Comparison of ENCODE assay signal across 25 cellular contexts in genomic region chr5:54794437-54794970, GRCh38.
DNase-seq lines count a peak whose midpoint lies in the region; ATAC-seq lines count a peak whose summit lies in the region.
"Had no signal": no experiment of that assay in that cellular context is flagged by ENCODE, and none has a peak within 500 bp of the region (broad histone marks: within the 10 kb centered on the region; RNA-seq: fewer than 3 reads in every experiment).

No MANE protein-coding gene starts in this region.

- H3K36me3 Mint-ChIP-seq in activated CD4-positive, alpha-beta memory T cell treated with anti-CD3 and anti-CD28 coated beads, Interleukin-2, amount 10 ng/mL, durations not matched to agents 7 days and 5 days (ENCODE audit: low read depth) = peaks cover 42% of the 10 kb centered on the region

- no peaks in the 10 kb centered on the region for H3K79me1 ChIP-seq in mesenchymal stem cell (replicated peaks; ENCODE audit: low read length, poor library complexity, severe bottlenecking)

- no peak overlapping the region for H2BK120ac ChIP-seq in mesenchymal stem cell (ENCODE audit: low read depth, low read length)

- ATAC-seq in HG02870 (IDR thresholded peaks at IDR 0.05; ENCODE audit: unreplicated experiment) = peak; percentile 11
- ATAC-seq: esophagus mucosa, GM23338, SK-N-SH treated with all-trans-retinoic acid at 6 μM for 48 hours had no signal

- H3K27ac Mint-ChIP-seq in activated CD4-positive, alpha-beta memory T cell treated with anti-CD3 and anti-CD28 coated beads, Interleukin-2, amount 10 ng/mL, durations not matched to agents 7 days and 5 days = peak overlapping the region; percentile 69
- H3K27ac Mint-ChIP-seq: GM23338 had no signal

- 98% methylated on average over 6 of the region's 6 CpGs for WGBS in mesenchymal stem cell

- no peak overlapping the region for H2BK5ac ChIP-seq in mesenchymal stem cell (ENCODE audit: low read depth, low read length, poor library complexity, severe bottlenecking)

- H2BK15ac ChIP-seq in mesenchymal stem cell (ENCODE audit: low read depth, poor library complexity, severe bottlenecking) = peak overlapping the region; percentile 17

- POLR2A ChIA-PET in activated CD4-positive, alpha-beta memory T cell treated with anti-CD3 and anti-CD28 coated beads, Interleukin-2, amount 10 ng/mL, durations not matched to agents 7 days and 5 days (lab: Charles Lee) = interaction anchor here (0.5 to 2.7 kb wide), 15 partner anchors 27 to 1234 kb away, joined by 3 to 17 read pairs (median 3); partner anchors contain the start of gene SNX18

- no peak overlapping the region for H2BK12ac ChIP-seq in mesenchymal stem cell (ENCODE audit: low read length in 2 of 2)

- no peak overlapping the region for H3K4me2 ChIP-seq in mesenchymal stem cell (ENCODE audit: low read length, poor library complexity, severe bottlenecking)
- H3K4me2 ChIP-seq: GM23338, KMS-11, smooth muscle cell had no signal

- no peaks in the 10 kb centered on the region for H3K36me3 ChIP-seq in mesenchymal stem cell (ENCODE audit: control insufficient read depth in 1 of 2, insufficient read depth in 2 of 2, low read depth in 1 of 2, low read length in 2 of 2)
- H3K36me3 ChIP-seq: cardiac muscle cell, tibial nerve had no signal

- no peak overlapping the region for H3K18ac ChIP-seq in mesenchymal stem cell (ENCODE audit: low read depth in 1 of 2, low read length in 2 of 2)

- H4K91ac ChIP-seq in mesenchymal stem cell (ENCODE audit: low read length) = no peak overlapping the region

- no peak overlapping the region for H3K9ac ChIP-seq in mesenchymal stem cell (ENCODE audit: low read length)
- H3K9ac ChIP-seq: KMS-11 had no signal

- DNase-seq in CMK (ENCODE audit: low read depth) (peak; percentile 39), mesenchymal stem cell (no peak), retina (no peak), SHP77 treated with DMSO at 0.1 percent for 48 hours (lab: John Stamatoyannopoulos, UW) (no peak), HuH-7 (ENCODE audit: low spot score) (no peak)
- DNase-seq in activated CD4-positive, alpha-beta memory T cell treated with anti-CD3 and anti-CD28 coated beads, Interleukin-2, amount 10 ng/mL, durations not matched to agents 7 days and 5 days = peak; percentile 36
- no peak for DNase-seq in stimulated activated naive CD4-positive, alpha-beta T cell treated with Interleukin-2 at 50 U/mL for 16 hours (lab: John Stamatoyannopoulos, UW)
- DNase-seq: activated CD4-positive, CD25-positive, alpha-beta regulatory T cell; activated gamma-delta T cell; cortex of kidney; foreskin melanocyte; mesendoderm; NCI-H1694 treated with DMSO at 0.1 percent for 48 hours; NCI-H2171 treated with DMSO at 0.1 percent for 48 hours; NCI-H526; stimulated activated CD4-positive, alpha-beta T cell treated with anti-CD3 and anti-CD28 coated beads, Interleukin-2, amount 100 ng/mL, for 24 hours had no signal

- H3K27ac ChIP-seq in mesenchymal stem cell (ENCODE audit: low read length, poor library complexity, severe bottlenecking) = no peak overlapping the region
- H3K27ac ChIP-seq: C4-2B, cardiac muscle cell, KMS-11, tibial nerve had no signal

- H2AFZ ChIP-seq in mesenchymal stem cell (ENCODE audit: low read depth, low read length) = no peak overlapping the region
- H2AFZ ChIP-seq: GM23338 had no signal

- no peaks in the 10 kb centered on the region for H3K4me1 ChIP-seq in mesenchymal stem cell (ENCODE audit: control insufficient read depth, insufficient read depth, low read depth, low read length)

- no peak overlapping the region for H3K4ac ChIP-seq in mesenchymal stem cell (ENCODE audit: low read depth in 1 of 2, low read length in 2 of 2)

- CTCF ChIA-PET in activated CD4-positive, alpha-beta memory T cell treated with anti-CD3 and anti-CD28 coated beads, Interleukin-2, amount 10 ng/mL, durations not matched to agents 7 days and 5 days (lab: Charles Lee) = interaction anchor here (0.8 to 1.4 kb wide), 2 partner anchors 50 to 276 kb away, joined by 6 to 7 read pairs; partner anchors contain the start of gene SNX18

- H3K27me3 ChIP-seq in mesenchymal stem cell (ENCODE audit: control insufficient read depth in 1 of 2, insufficient read depth in 1 of 2, low read length in 2 of 2) = no peaks in the 10 kb centered on the region
- H3K27me3 ChIP-seq: cardiac muscle cell, tibial nerve had no signal

- no peak overlapping the region for H3K4me3 ChIP-seq in mesenchymal stem cell (ENCODE audit: insufficient read depth in 1 of 2, low read depth in 1 of 2, low read length in 2 of 2)
- H3K4me3 ChIP-seq: cardiac muscle cell, GM23338, smooth muscle cell, tibial nerve had no signal

- no peak overlapping the region for H3K14ac ChIP-seq in mesenchymal stem cell (ENCODE audit: low read length in 2 of 2)

- no peak overlapping the region for H3K23ac ChIP-seq in mesenchymal stem cell (ENCODE audit: low read length in 2 of 2)

- H3K9me3 Mint-ChIP-seq in activated CD4-positive, alpha-beta memory T cell treated with anti-CD3 and anti-CD28 coated beads, Interleukin-2, amount 10 ng/mL, durations not matched to agents 7 days and 5 days = peaks cover 23% of the 10 kb centered on the region
- H3K9me3 Mint-ChIP-seq: GM23338 had no signal

- H4K8ac ChIP-seq in mesenchymal stem cell (ENCODE audit: low read length) = no peak overlapping the region

- H2AK5ac ChIP-seq in mesenchymal stem cell (ENCODE audit: low read length, severe bottlenecking) = no peak overlapping the region

- peak overlapping the region; percentile 41 for H3K4me3 Mint-ChIP-seq in activated CD4-positive, alpha-beta memory T cell treated with anti-CD3 and anti-CD28 coated beads, Interleukin-2, amount 10 ng/mL, durations not matched to agents 7 days and 5 days
- H3K4me3 Mint-ChIP-seq: GM23338 had no signal

- no peaks in the 10 kb centered on the region for H3K9me3 ChIP-seq in mesenchymal stem cell (ENCODE audit: control insufficient read depth, low read length)
- H3K9me3 ChIP-seq: tibial nerve had no signal

- H3K27me3 Mint-ChIP-seq in activated CD4-positive, alpha-beta memory T cell treated with anti-CD3 and anti-CD28 coated beads, Interleukin-2, amount 10 ng/mL, durations not matched to agents 7 days and 5 days = peaks cover 13% of the 10 kb centered on the region

- H3K4me1 Mint-ChIP-seq in activated CD4-positive, alpha-beta memory T cell treated with anti-CD3 and anti-CD28 coated beads, Interleukin-2, amount 10 ng/mL, durations not matched to agents 7 days and 5 days = peaks cover 46% of the 10 kb centered on the region
- H3K4me1 Mint-ChIP-seq: GM23338 had no signal

Comparison
In these comparisons a context has a peak if more than half of its experiments do, and no peak if none do; other contexts are left out.
1. DNase-seq: peak in CMK (single experiment) and activated CD4-positive, alpha-beta memory T cell treated with anti-CD3 and anti-CD28 coated beads, Interleukin-2, amount 10 ng/mL, durations not matched to agents 7 days and 5 days (single experiment); none in mesenchymal stem cell (single experiment), stimulated activated naive CD4-positive, alpha-beta T cell treated with Interleukin-2 at 50 U/mL for 16 hours (single experiment), retina (single experiment), SHP77 treated with DMSO at 0.1 percent for 48 hours (single experiment) and HuH-7 (single experiment).